In the genomic region with DNA sequence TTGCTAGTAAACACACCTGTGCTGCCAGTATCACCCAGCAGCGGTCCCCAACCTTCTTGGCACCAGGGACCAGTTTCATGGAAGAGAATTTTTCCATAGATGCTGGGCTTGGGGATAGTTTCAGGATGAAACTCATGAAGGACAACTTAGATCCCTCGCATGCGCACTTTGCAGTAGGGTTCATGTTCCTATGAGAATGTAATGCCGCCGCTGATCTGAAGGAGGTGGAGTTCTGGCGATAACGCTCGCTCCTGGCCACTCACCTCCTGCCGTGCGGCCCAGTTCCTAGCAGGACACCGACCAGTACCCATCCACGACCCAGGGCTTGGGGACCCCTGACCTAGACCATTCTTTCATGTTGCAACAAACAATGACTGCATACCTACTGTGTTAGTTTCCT, we compare ENCODE assay signal across 27 cellular contexts.
"Had no signal": no experiment of that assay in that cellular context is flagged by ENCODE, and none has a peak within 500 bp of the region (broad histone marks: within the 10 kb centered on the region; RNA-seq: fewer than 3 reads in every experiment).

No MANE protein-coding gene starts in this region.

- ATAC-seq: left colon; mucosa of descending colon; natural killer cell treated with Interleukin-12 subunit alpha and Interleukin-12 subunit beta and Interleukin-15 and Interleukin-18, amount 100 ng/mL, for 72 hours; pancreas; stimulated activated naive B cell treated with anti-CD40 and anti-IgM and Interleukin-4, amounts not matched to agents 10 μg/mL and 1 μg/mL and 100 μg/mL, for 72 hours; upper lobe of right lung had no signal

- H3K4me3 ChIP-seq: coronary artery, esophagus squamous epithelium, hepatocyte, lung, mucosa of descending colon, pancreas, sigmoid colon, spleen, suprapubic skin, transverse colon, upper lobe of right lung, vagina had no signal

- H2AFZ ChIP-seq: hepatocyte had no signal

- H3K27me3 ChIP-seq: esophagus squamous epithelium, hepatocyte, neutrophil, pancreas, sigmoid colon, spleen, suprapubic skin, transverse colon, upper lobe of right lung, vagina had no signal

- H3K4me3 Mint-ChIP-seq: central memory CD8-positive, alpha-beta T cell; memory B cell; mesothelial cell of epicardium; naive B cell; natural killer cell treated with Interleukin-12 subunit alpha and Interleukin-12 subunit beta and Interleukin-15 and Interleukin-18, amount 100 ng/mL, for 72 hours; neural crest cell; stimulated activated naive B cell treated with anti-CD40 and anti-IgM and Interleukin-4, amounts not matched to agents 10 μg/mL and 1 μg/mL and 100 μg/mL, for 72 hours; stimulated activated naive CD8-positive, alpha-beta T cell treated with anti-CD3 and anti-CD28 coated beads, Interleukin-15, Interleukin-2, amounts not matched to agents 100 ng/mL and 50 ng/mL, for 24 hours had no signal

- H3K36me3 Mint-ChIP-seq: memory B cell; naive B cell; natural killer cell treated with Interleukin-12 subunit alpha and Interleukin-12 subunit beta and Interleukin-15 and Interleukin-18, amount 100 ng/mL, for 72 hours; stimulated activated naive B cell treated with anti-CD40 and anti-IgM and Interleukin-4, amounts not matched to agents 10 μg/mL and 1 μg/mL and 100 μg/mL, for 72 hours had no signal

- H3K27ac ChIP-seq: coronary artery, esophagus squamous epithelium, hepatocyte, neutrophil, pancreas, spleen, suprapubic skin, transverse colon, upper lobe of right lung, vagina had no signal

- H3K4me1 ChIP-seq: pancreas, spleen, suprapubic skin, transverse colon, upper lobe of right lung had no signal

- H3K27ac Mint-ChIP-seq: memory B cell; mesothelial cell of epicardium; naive B cell; natural killer cell treated with Interleukin-12 subunit alpha and Interleukin-12 subunit beta and Interleukin-15 and Interleukin-18, amount 100 ng/mL, for 72 hours; stimulated activated naive B cell treated with anti-CD40 and anti-IgM and Interleukin-4, amounts not matched to agents 10 μg/mL and 1 μg/mL and 100 μg/mL, for 72 hours; stimulated activated naive CD8-positive, alpha-beta T cell treated with anti-CD3 and anti-CD28 coated beads, Interleukin-15, Interleukin-2, amounts not matched to agents 100 ng/mL and 50 ng/mL, for 24 hours had no signal

- H3K4me1 Mint-ChIP-seq: central memory CD8-positive, alpha-beta T cell; memory B cell; naive B cell had no signal

- H3K9me3 Mint-ChIP-seq: central memory CD8-positive, alpha-beta T cell; memory B cell; mesothelial cell of epicardium; naive B cell; natural killer cell treated with Interleukin-12 subunit alpha and Interleukin-12 subunit beta and Interleukin-15 and Interleukin-18, amount 100 ng/mL, for 72 hours; neural crest cell; stimulated activated naive B cell treated with anti-CD40 and anti-IgM and Interleukin-4, amounts not matched to agents 10 μg/mL and 1 μg/mL and 100 μg/mL, for 72 hours; stimulated activated naive CD8-positive, alpha-beta T cell treated with anti-CD3 and anti-CD28 coated beads, Interleukin-15, Interleukin-2, amounts not matched to agents 100 ng/mL and 50 ng/mL, for 24 hours had no signal

- H3K4me2 ChIP-seq: hepatocyte had no signal

- DNase-seq: dermis blood vessel endothelial cell; effector memory CD4-positive, alpha-beta T cell; erythroblast; esophagus squamous epithelium; foreskin melanocyte; left colon; mucosa of descending colon; naive B cell; pancreas; sigmoid colon; spleen; stimulated activated CD4-positive, alpha-beta T cell treated with anti-CD3 and anti-CD28 coated beads, Interleukin-4, amount 100 ng/mL, for 4 hours; stimulated activated naive B cell treated with anti-CD40 and anti-IgM and Interleukin-4, amounts not matched to agents 10 μg/mL and 1 μg/mL and 100 μg/mL, for 72 hours; transverse colon; upper lobe of right lung had no signal

- H3K9me3 ChIP-seq: esophagus squamous epithelium, mucosa of descending colon, neutrophil, pancreas, sigmoid colon, spleen, suprapubic skin, transverse colon, upper lobe of right lung, vagina had no signal

- H3K36me3 ChIP-seq: neutrophil, pancreas, spleen, suprapubic skin, transverse colon, upper lobe of right lung, vagina had no signal
